Comparison of ENCODE assay signal across 1 cellular context in genomic region chr3:49666592-49666991, GRCh38.
TF ChIP-seq lines count a peak whose summit lies in the region.

No MANE protein-coding gene starts in this region.

TF ChIP-seq in HepG2, 621 proteins besides CTCF, POLR2A, EP300 and RAD21 (continued from another document and continues in another):
- TF ChIP-seq ZNF710 (CRISPR knock-in tag; IDR thresholded peaks at IDR 0.05; ENCODE audit: borderline replicate concordance) (peak; percentile 66; the same call in 1 of the 2 replicates), ZNF503 (CRISPR knock-in tag; IDR thresholded peaks at IDR 0.05) (no peak), ZNF557 (CRISPR knock-in tag; IDR thresholded peaks at IDR 0.05) (no peak), SP1 (IDR thresholded peaks at IDR 0.05) (no peak), SP1 (CRISPR knock-in tag; IDR thresholded peaks at IDR 0.05) (0 out of 2 replicates have a peak, but pooled peaks have one; percentile 13), TFAP4 (IDR thresholded peaks at IDR 0.05; ENCODE audit: borderline replicate concordance, low read depth) (peak; percentile 93), CENPX (CRISPR knock-in tag; IDR thresholded peaks at IDR 0.05) (no peak), SP140L (CRISPR knock-in tag; IDR thresholded peaks at IDR 0.05; ENCODE audit: borderline replicate concordance) (no peak), FOXK1 (CRISPR knock-in tag; IDR thresholded peaks at IDR 0.05; ENCODE audit: borderline replicate concordance, low read depth) (no peak), ZNF326 (CRISPR knock-in tag; IDR thresholded peaks at IDR 0.05; ENCODE audit: borderline replicate concordance) (no peak), ETS1 (CRISPR knock-in tag; IDR thresholded peaks at IDR 0.05) (no peak), KLF6 (CRISPR knock-in tag; IDR thresholded peaks at IDR 0.05) (no peak), ZFP36L1 (CRISPR knock-in tag; IDR thresholded peaks at IDR 0.05) (no peak), FOSL2 (CRISPR knock-in tag; IDR thresholded peaks at IDR 0.05) (peak; percentile 35; the same call in 1 of the 2 replicates), TMF1 (CRISPR knock-in tag; IDR thresholded peaks at IDR 0.05; ENCODE audit: low read depth) (no peak), SNAPC5 (CRISPR knock-in tag; IDR thresholded peaks at IDR 0.05; ENCODE audit: borderline replicate concordance) (no peak), HMGXB4 (CRISPR knock-in tag; IDR thresholded peaks at IDR 0.05; ENCODE audit: borderline replicate concordance in 1 of 2, low read depth in 1 of 2) (no peak), RFX1 (IDR thresholded peaks at IDR 0.05) (no peak), GABPB1 (CRISPR knock-in tag; IDR thresholded peaks at IDR 0.05) (no peak), FOXK2 (IDR thresholded peaks at IDR 0.05) (no peak), ZNF281 (CRISPR knock-in tag; IDR thresholded peaks at IDR 0.05; ENCODE audit: borderline replicate concordance) (no peak), EED (CRISPR knock-in tag; IDR thresholded peaks at IDR 0.05) (no peak), FOSL1 (CRISPR knock-in tag; IDR thresholded peaks at IDR 0.05; ENCODE audit: borderline replicate concordance) (no peak), ONECUT2 (CRISPR knock-in tag; IDR thresholded peaks at IDR 0.05) (no peak), ZNF280D (CRISPR knock-in tag; IDR thresholded peaks at IDR 0.05) (no peak), HNF4A (CRISPR knock-in tag; IDR thresholded peaks at IDR 0.05) (peak; percentile 90), SRF (IDR thresholded peaks at IDR 0.05; ENCODE audit: low read depth, low read length) (0 out of 2 replicates have a peak, but pooled peaks have one; percentile 31), KDM6A (CRISPR knock-in tag; IDR thresholded peaks at IDR 0.05; ENCODE audit: low read depth) (0 out of 2 replicates have a peak, but pooled peaks have one; percentile 67), KDM1A (CRISPR knock-in tag; IDR thresholded peaks at IDR 0.05) (0 out of 2 replicates have a peak, but pooled peaks have one; percentile 32), ZNF629 (CRISPR knock-in tag; conservative IDR thresholded peaks at IDR 0.05) (no peak), ZFP36L2 (CRISPR knock-in tag; IDR thresholded peaks at IDR 0.05) (no peak), TRIM24 (CRISPR knock-in tag; IDR thresholded peaks at IDR 0.05) (no peak), ZNF251 (CRISPR knock-in tag; IDR thresholded peaks at IDR 0.05) (no peak), ZNF275 (CRISPR knock-in tag; IDR thresholded peaks at IDR 0.05; ENCODE audit: borderline replicate concordance) (no peak), XBP1 (CRISPR knock-in tag; IDR thresholded peaks at IDR 0.05) (no peak), RXRB (CRISPR knock-in tag; IDR thresholded peaks at IDR 0.05; ENCODE audit: borderline replicate concordance) (peak; percentile 50; the same call in 1 of the 2 replicates), ZNF143 (CRISPR knock-in tag; IDR thresholded peaks at IDR 0.05) (no peak), PLRG1 (conservative IDR thresholded peaks at IDR 0.05) (no peak), PHF8 (CRISPR knock-in tag; IDR thresholded peaks at IDR 0.05) (peak; percentile 27; the same call in 1 of the 2 replicates), ZNF615 (CRISPR knock-in tag; IDR thresholded peaks at IDR 0.05; ENCODE audit: borderline replicate concordance) (no peak), RARG (CRISPR knock-in tag; IDR thresholded peaks at IDR 0.05; ENCODE audit: low read depth) (no peak), XRCC5 (optimal IDR thresholded peaks at IDR 0.05; ENCODE audit: low read length) (no peak), SNAI1 (CRISPR knock-in tag; IDR thresholded peaks at IDR 0.05; ENCODE audit: borderline replicate concordance) (no peak), ASH2L (IDR thresholded peaks at IDR 0.05; ENCODE audit: insufficient read length, low read depth, low read length) (no peak), NONO (IDR thresholded peaks at IDR 0.05) (no peak), NONO (CRISPR knock-in tag; conservative IDR thresholded peaks at IDR 0.05) (no peak; the same call in 1 of the 2 replicates), ZNF562 (CRISPR knock-in tag; IDR thresholded peaks at IDR 0.05; ENCODE audit: borderline replicate concordance) (no peak), JARID2 (CRISPR knock-in tag; IDR thresholded peaks at IDR 0.05; ENCODE audit: insufficient replicate concordance) (no peak), ZNF775 (CRISPR knock-in tag; IDR thresholded peaks at IDR 0.05; ENCODE audit: borderline replicate concordance) (no peak), CBX1 (IDR thresholded peaks at IDR 0.05; ENCODE audit: low read depth) (no peak), ZNF530 (CRISPR knock-in tag; IDR thresholded peaks at IDR 0.05; ENCODE audit: low read depth) (no peak), ARNTL (CRISPR knock-in tag; IDR thresholded peaks at IDR 0.05) (no peak), SP4 (CRISPR knock-in tag; IDR thresholded peaks at IDR 0.05) (no peak), MYNN (CRISPR knock-in tag; IDR thresholded peaks at IDR 0.05; ENCODE audit: low read depth) (no peak), ZSCAN31 (CRISPR knock-in tag; IDR thresholded peaks at IDR 0.05; ENCODE audit: low read depth) (no peak), PRPF4 (IDR thresholded peaks at IDR 0.05; ENCODE audit: low read depth, low read length, poor library complexity, severe bottlenecking) (no peak), ATRX (CRISPR knock-in tag; IDR thresholded peaks at IDR 0.05; ENCODE audit: borderline replicate concordance) (no peak), JUNB (CRISPR knock-in tag; IDR thresholded peaks at IDR 0.05; ENCODE audit: borderline replicate concordance) (no peak), ISL2 (CRISPR knock-in tag; IDR thresholded peaks at IDR 0.05) (no peak), NFATC3 (CRISPR knock-in tag; IDR thresholded peaks at IDR 0.05) (no peak), ZSCAN30 (CRISPR knock-in tag; IDR thresholded peaks at IDR 0.05) (no peak), ZNF414 (CRISPR knock-in tag; IDR thresholded peaks at IDR 0.05) (no peak)
